In genomic region chr1:162627662-162628296, GRCh38 we compare ENCODE assay signal across 8 cellular contexts. TPM values are rescaled to one million over a fixed set of nuclear protein-coding genes. Genes with fewer than 3 reads are reported as not detected.
A peak's percentile ranks its signal among the peaks of the same experiment; 100 is the strongest.
DNase-seq lines count a peak whose midpoint lies in the region; ATAC-seq and TF ChIP-seq lines count a peak whose summit lies in the region.

No MANE protein-coding gene starts in this region.

- H3K9me3 ChIP-seq in mammary epithelial cell (replicated peaks; ENCODE audit: insufficient read depth, low read length) (no peaks in the 10 kb centered on the region), psoas muscle (no peaks in the 10 kb centered on the region)

- H3K9ac ChIP-seq in mammary epithelial cell (ENCODE audit: insufficient read depth, low read length), result no peak overlapping the region

- DNase-seq in NCI-H446 (lab: John Stamatoyannopoulos, UW) (peak; percentile 20 to 58), NCI-H446 treated with DMSO at 0.1 percent for 48 hours (lab: John Stamatoyannopoulos, UW) (no peak), NCI-H1105 treated with DMSO at 0.1 percent for 48 hours (lab: John Stamatoyannopoulos, UW) (peak; percentile 53), mammary epithelial cell (no peak), psoas muscle (no peak)

- H3K4me2 ChIP-seq in mammary epithelial cell (ENCODE audit: insufficient read depth, low read depth, low read length), result no peak overlapping the region

- TF ChIP-seq CTCF in mammary epithelial cell (conservative IDR thresholded peaks at IDR 0.05 in 1 of 2, IDR thresholded peaks at IDR 0.05 in 1 of 2; ENCODE audit: extremely low read depth in 1 of 2, insufficient read depth in 1 of 2, low read depth in 1 of 2, low read length in 2 of 2) (peak; percentile 50 to 58), psoas muscle (IDR thresholded peaks at IDR 0.05) (peak; percentile 27)

- dilution Hi-C loops in mammary epithelial cell (cut with HindIII; ENCODE audit: low sequenced_read_pairs), result no loop called here

- ATAC-seq in psoas muscle (no peak), GM19324 (IDR thresholded peaks at IDR 0.05; ENCODE audit: low FRiP score, unreplicated experiment) (no peak), HG03175 (IDR thresholded peaks at IDR 0.05; ENCODE audit: unreplicated experiment) (no peak), GM19023 (IDR thresholded peaks at IDR 0.05; ENCODE audit: unreplicated experiment) (no peak)

- no peaks in the 10 kb centered on the region for H3K4me1 ChIP-seq in mammary epithelial cell (ENCODE audit: insufficient read depth, low read length)
- no peaks in the 10 kb centered on the region for H3K4me1 ChIP-seq in psoas muscle

- H3K27me3 ChIP-seq in mammary epithelial cell (ENCODE audit: insufficient read depth, low read length) (no peaks in the 10 kb centered on the region), psoas muscle (ENCODE audit: insufficient read depth in 3 of 3, low read length in 2 of 3) (no peaks in the 10 kb centered on the region)

- 72% methylated on average over 3 of the region's 3 CpGs for WGBS in mammary epithelial cell (ENCODE audit: low coverage, missing lambda C conversion rate)
- 54 to 60% (median 58%) methylated on average over 3 of the region's 3 CpGs for WGBS in psoas muscle, 3 donors

- in situ Hi-C loops in mammary epithelial cell (cut with MboI; ENCODE audit: low sequenced_read_pairs in 2 of 2), result loop anchor here (10.0 kb wide), 1 partner anchor 177 kb away; no protein-coding TSS in a partner anchor

- H3K36me3 ChIP-seq in mammary epithelial cell (ENCODE audit: insufficient read depth, low read length) (no peaks in the 10 kb centered on the region), psoas muscle (ENCODE audit: insufficient read depth in 1 of 2, low read depth in 1 of 2) (no peaks in the 10 kb centered on the region)

- no peaks in the 10 kb centered on the region for H4K20me1 ChIP-seq in mammary epithelial cell (ENCODE audit: insufficient read depth, low read length)

- H3K4me3 ChIP-seq in mammary epithelial cell (replicated peaks in 1 of 3; ENCODE audit: insufficient read depth in 1 of 3, low read depth in 2 of 3, low read length in 3 of 3) (no peak overlapping the region), psoas muscle (no peak overlapping the region)

- CTCF ChIA-PET in mammary epithelial cell (lab: Charles Lee; ENCODE audit: low non-redundant PET), result no interaction called here

- H3K79me2 ChIP-seq in mammary epithelial cell (ENCODE audit: insufficient read depth, low read length), result no peaks in the 10 kb centered on the region

- intact Hi-C loops in mammary epithelial cell (cut with micrococcal nuclease), result no loop called here
- intact Hi-C loops in psoas muscle (cut with DNase I), result no loop called here

- BruUV-seq in mammary epithelial cell (replicated peaks; lab: Mats Ljungman, UMichigan), result no TSS peak

- H3K27ac ChIP-seq in mammary epithelial cell (ENCODE audit: insufficient read depth, low read depth, low read length) (no peak overlapping the region), psoas muscle (no peak overlapping the region)

- H2AFZ ChIP-seq in mammary epithelial cell (ENCODE audit: low read depth, low read length), result no peak overlapping the region

RNA-seq across cellular contexts. Expression of gene DDR2, which starts 4.5 kb away (rescaled TPM):
- total RNA-seq in mammary epithelial cell, result 100 to 1,000 TPM in 1 of 2 donors, 1 to 10 TPM in 1; 7.5 to 154 TPM
- 3.2 TPM for polyA plus RNA-seq in mammary epithelial cell
- polyA minus RNA-seq in mammary epithelial cell, result 2.5 TPM
- total RNA-seq in psoas muscle, result 10 to 100 TPM in 1 of 4 donors, 1 to 10 TPM in 3; 6.0 to 21.2 (median 6.4) TPM
- 1 to 10 TPM; 1.3 to 2.9 (median 1.6) TPM for polyA plus RNA-seq in psoas muscle

Comparison
In these comparisons a context has a peak if more than half of its experiments do, and no peak if none do; other contexts are left out.
1. DNase-seq: peak in NCI-H446 (2 of 2) and NCI-H1105 treated with DMSO at 0.1 percent for 48 hours (single experiment); none in NCI-H446 treated with DMSO at 0.1 percent for 48 hours (single experiment), mammary epithelial cell (single experiment) and psoas muscle (0 of 2).